In the genomic region with DNA sequence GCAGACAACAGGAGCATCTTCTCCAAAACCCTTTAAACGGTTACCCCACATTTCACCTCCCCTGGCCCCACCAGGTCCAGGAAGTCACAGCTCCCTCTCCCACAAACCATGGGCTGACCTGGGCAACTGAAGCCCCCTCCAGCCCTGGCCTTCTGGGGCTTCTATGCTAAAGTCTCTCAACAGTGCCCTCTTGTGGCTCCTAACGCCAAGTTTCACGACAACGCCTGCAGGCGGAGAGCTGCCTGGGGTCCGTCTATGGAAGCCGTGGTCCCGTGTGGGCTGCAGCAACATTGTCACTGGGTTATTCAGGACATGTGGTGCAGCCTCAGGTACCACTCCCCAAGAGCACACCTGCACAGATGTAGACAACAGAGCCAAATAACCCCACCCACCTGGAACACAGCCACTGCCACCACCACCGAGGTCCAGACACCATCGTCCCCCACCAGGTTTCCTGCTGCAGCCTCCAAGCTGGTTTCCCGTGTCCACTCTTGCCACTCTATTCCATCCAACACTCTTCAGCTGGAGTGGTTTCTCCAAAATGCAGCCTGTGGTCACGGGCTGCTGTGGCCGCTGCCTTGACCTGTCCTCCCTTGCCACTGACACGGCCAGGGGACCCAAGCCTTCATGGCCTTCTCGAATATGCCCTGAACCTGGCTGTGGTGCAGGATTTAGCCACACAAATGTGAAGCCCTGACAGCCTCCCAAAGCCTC, we compare ENCODE assay signal across 8 cellular contexts. TPM values are rescaled to one million over a fixed set of nuclear protein-coding genes. Genes with fewer than 3 reads are reported as not detected.
A peak's percentile ranks its signal among the peaks of the same experiment; 100 is the strongest.
DNase-seq lines count a peak whose midpoint lies in the region; ATAC-seq lines count a peak whose summit lies in the region.

No MANE protein-coding gene starts in this region.

- ATAC-seq in sciatic nerve (peak; percentile 73), HG02759 (IDR thresholded peaks at IDR 0.05; ENCODE audit: unreplicated experiment) (no peak), GM19397 (IDR thresholded peaks at IDR 0.05; ENCODE audit: unreplicated experiment) (no peak)

- DNase-seq in COLO668 (lab: John Stamatoyannopoulos, UW; ENCODE audit: unreplicated experiment) (peak; percentile 18), KBM-7 (peak; percentile 39), activated T-cell treated with anti-CD3 and anti-CD28 coated beads for 1 hour (ENCODE audit: low read depth) (peak; percentile 25), head of caudate nucleus (peak in 31 of 42 donors; percentile 18 to 73 (median 43)), sciatic nerve (ENCODE audit: low spot score) (no peak), NOMO-1 (lab: John Stamatoyannopoulos, UW; ENCODE audit: unreplicated experiment in 2 of 2) (no peak)

- in situ Hi-C loops in KBM-7 (cut with MboI; ENCODE audit: low pct_unique_long_range_greater_than_20kb, low sequenced_read_pairs), result no loop called here

- intact Hi-C loops in head of caudate nucleus (cut with DNase I) (no loop called here), sciatic nerve (cut with DNase I) (no loop called here)

RNA-seq across cellular contexts. Expression of gene C16orf95, which starts 19.1 kb away (rescaled TPM):
- 6.1 TPM for total RNA-seq in sciatic nerve

Comparison
In these comparisons a context has a peak if more than half of its experiments do, and no peak if none do; other contexts are left out.
1. DNase-seq: peak in COLO668 (single experiment), KBM-7 (single experiment), activated T-cell treated with anti-CD3 and anti-CD28 coated beads for 1 hour (single experiment) and head of caudate nucleus (31 of 42); none in sciatic nerve (single experiment) and NOMO-1 (0 of 2).